8 cellular contexts compared by ENCODE assay signal in genomic region chr11:2444301-2445106, GRCh38. TPM values are rescaled to one million over a fixed set of nuclear protein-coding genes. Genes with fewer than 3 reads are reported as not detected.
A peak's percentile ranks its signal among the peaks of the same experiment; 100 is the strongest.
DNase-seq lines count a peak whose midpoint lies in the region; ATAC-seq, FAIRE-seq and TF ChIP-seq lines count a peak whose summit lies in the region.

KCNQ1 (plus strand) TSS chr11:2445008; CDS start chr11:2445099, 91 bp downstream.
TRPM5 (minus strand) TSS chr11:2444514; CDS start chr11:2423036, 21,478 bp downstream.

- H3K9me3 Mint-ChIP-seq in activated naive CD8-positive, alpha-beta T cell treated with anti-CD3 and anti-CD28 coated beads, Interleukin-2, amount 10 ng/mL, durations not matched to agents 7 days and 5 days = no peaks in the 10 kb centered on the region

- ATAC-seq in activated naive CD8-positive, alpha-beta T cell treated with anti-CD3 and anti-CD28 coated beads, Interleukin-2, amount 10 ng/mL, durations not matched to agents 7 days and 5 days (ENCODE audit: low read depth) = peak; percentile 62
- no peak for ATAC-seq in HG02588 (IDR thresholded peaks at IDR 0.05; ENCODE audit: unreplicated experiment)

- peaks cover 22% of the 10 kb centered on the region for H3K4me1 Mint-ChIP-seq in activated naive CD8-positive, alpha-beta T cell treated with anti-CD3 and anti-CD28 coated beads, Interleukin-2, amount 10 ng/mL, durations not matched to agents 7 days and 5 days

- no peak for TF ChIP-seq POLR2A in GM12892 (IDR thresholded peaks at IDR 0.05; ENCODE audit: low read depth, low read length)

- DNase-seq in HT-29 (ENCODE audit: low spot score) (peak; percentile 83), T-helper 1 cell (peak; percentile 40 to 78 (median 70)), islet precursor cell (peak; percentile 74), inferior parietal cortex (ENCODE audit: extremely low spot score) (no peak), GM12892 (ENCODE audit: insufficient read length) (no peak)
- peak; percentile 83 for DNase-seq in activated naive CD8-positive, alpha-beta T cell treated with anti-CD3 and anti-CD28 coated beads, Interleukin-2, amount 10 ng/mL, durations not matched to agents 7 days and 5 days
- peak; percentile 78 for DNase-seq in stimulated activated CD4-positive, alpha-beta T cell treated with anti-CD3 and anti-CD28 coated beads, Interleukin-4, amount 100 ng/mL, for 24 hours

- peak within 1 kb of the TSS; percentile 88 for H3K4me3 Mint-ChIP-seq in activated naive CD8-positive, alpha-beta T cell treated with anti-CD3 and anti-CD28 coated beads, Interleukin-2, amount 10 ng/mL, durations not matched to agents 7 days and 5 days

- POLR2A ChIA-PET in activated naive CD8-positive, alpha-beta T cell treated with anti-CD3 and anti-CD28 coated beads, Interleukin-2, amount 10 ng/mL, durations not matched to agents 7 days and 5 days (lab: Charles Lee) = interaction anchor here (1.6 kb wide), 2 partner anchors 20 to 24 kb away, joined by 6 to 7 read pairs; no protein-coding TSS in a partner anchor

- peaks cover 12% of the 10 kb centered on the region for H3K27me3 Mint-ChIP-seq in activated naive CD8-positive, alpha-beta T cell treated with anti-CD3 and anti-CD28 coated beads, Interleukin-2, amount 10 ng/mL, durations not matched to agents 7 days and 5 days

- peaks cover 2% of the 10 kb centered on the region for H3K36me3 Mint-ChIP-seq in activated naive CD8-positive, alpha-beta T cell treated with anti-CD3 and anti-CD28 coated beads, Interleukin-2, amount 10 ng/mL, durations not matched to agents 7 days and 5 days

- FAIRE-seq in GM12892 (lab: Jason Lieb, UNC) = no peak

- H3K27ac Mint-ChIP-seq in activated naive CD8-positive, alpha-beta T cell treated with anti-CD3 and anti-CD28 coated beads, Interleukin-2, amount 10 ng/mL, durations not matched to agents 7 days and 5 days = peak within 1 kb of the TSS; percentile 68

RNA-seq across cellular contexts. Expression of gene KCNQ1, which starts in this region (rescaled TPM):
- total RNA-seq in HT-29 (2014; rRNA removed; shearing (Covaris generic)) = 9.2 and 9.9 TPM in 2 replicates
- 10 to 100 TPM; 24.2 to 26.6 TPM for total RNA-seq in activated naive CD8-positive, alpha-beta T cell treated with anti-CD3 and anti-CD28 coated beads, Interleukin-2, amount 10 ng/mL, durations not matched to agents 7 days and 5 days
- polyA plus RNA-seq in GM12892 (2012; ENCODE audit: missing spikeins) = not detected

RNA-seq across cellular contexts. Expression of gene TRPM5, which starts in this region (rescaled TPM):
- total RNA-seq in HT-29 (2014; rRNA removed; shearing (Covaris generic)) = 1.7 and 1.8 TPM in 2 replicates
- total RNA-seq in activated naive CD8-positive, alpha-beta T cell treated with anti-CD3 and anti-CD28 coated beads, Interleukin-2, amount 10 ng/mL, durations not matched to agents 7 days and 5 days = not detected
- not detected for polyA plus RNA-seq in GM12892 (2012; ENCODE audit: missing spikeins)

Comparison
In these comparisons a context has a peak if more than half of its experiments do, and no peak if none do; other contexts are left out.
1. DNase-seq: peak in HT-29 (single experiment), T-helper 1 cell (5 of 5), activated naive CD8-positive, alpha-beta T cell treated with anti-CD3 and anti-CD28 coated beads, Interleukin-2, amount 10 ng/mL, durations not matched to agents 7 days and 5 days (single experiment), islet precursor cell (single experiment) and stimulated activated CD4-positive, alpha-beta T cell treated with anti-CD3 and anti-CD28 coated beads, Interleukin-4, amount 100 ng/mL, for 24 hours (single experiment); none in inferior parietal cortex (single experiment) and GM12892 (single experiment).